Comparison of ENCODE assay signal across 14 cellular contexts in genomic region chr2:120566331-120567035, GRCh38.
DNase-seq lines count a peak whose midpoint lies in the region; ATAC-seq and TF ChIP-seq lines count a peak whose summit lies in the region.
"Had no signal": no experiment of that assay in that cellular context is flagged by ENCODE, and none has a peak within 500 bp of the region (broad histone marks: within the 10 kb centered on the region; RNA-seq: fewer than 3 reads in every experiment).

No MANE protein-coding gene starts in this region.

- TF ChIP-seq CTCF in IMR-90 (conservative IDR thresholded peaks at IDR 0.05; ENCODE audit: low read depth, low read length), result no peak
- no peak for TF ChIP-seq CTCF in chondrocyte (IDR thresholded peaks at IDR 0.05)
- no peak for TF ChIP-seq CTCF in smooth muscle cell (IDR thresholded peaks at IDR 0.05; ENCODE audit: borderline replicate concordance, insufficient read depth, poor library complexity, severe bottlenecking)

- H4K5ac ChIP-seq in IMR-90 (ENCODE audit: low read depth, low read length), result no peak overlapping the region

- no peaks in the 10 kb centered on the region for H3F3A ChIP-seq in smooth muscle cell (ENCODE audit: low read depth)

- H3K27me3 Mint-ChIP-seq in chondrocyte (ENCODE audit: low read depth), result peaks cover 13% of the 10 kb centered on the region
- peaks cover 4% of the 10 kb centered on the region for H3K27me3 Mint-ChIP-seq in activated T-helper 17 cell treated with anti-CD3 and anti-CD28 coated beads, Interleukin-2, amount 50 U/mL, for 72 hours
- H3K27me3 Mint-ChIP-seq: activated naive CD8-positive, alpha-beta T cell treated with anti-CD3 and anti-CD28 coated beads for 36 hours; CD4-positive, CD25-positive, alpha-beta regulatory T cell had no signal

- no peaks in the 10 kb centered on the region for H3K36me3 Mint-ChIP-seq in chondrocyte (ENCODE audit: low read depth)
- H3K36me3 Mint-ChIP-seq in activated T-helper 17 cell treated with anti-CD3 and anti-CD28 coated beads, Interleukin-2, amount 50 U/mL, for 72 hours (ENCODE audit: low read depth), result no peaks in the 10 kb centered on the region
- H3K36me3 Mint-ChIP-seq: activated naive CD8-positive, alpha-beta T cell treated with anti-CD3 and anti-CD28 coated beads for 36 hours; CD4-positive, CD25-positive, alpha-beta regulatory T cell had no signal

- H3K9me3 Mint-ChIP-seq in chondrocyte (ENCODE audit: low read depth), result no peaks in the 10 kb centered on the region
- H3K9me3 Mint-ChIP-seq in activated T-helper 17 cell treated with anti-CD3 and anti-CD28 coated beads, Interleukin-2, amount 50 U/mL, for 72 hours, result no peaks in the 10 kb centered on the region
- H3K9me3 Mint-ChIP-seq: activated naive CD8-positive, alpha-beta T cell treated with anti-CD3 and anti-CD28 coated beads for 36 hours; CD4-positive, CD25-positive, alpha-beta regulatory T cell had no signal

- H3K9me1 ChIP-seq in IMR-90 (ENCODE audit: insufficient read depth, low read length), result peaks cover 18% of the 10 kb centered on the region; the same call in 1 of the 2 replicates

- TF ChIP-seq RAD21 in IMR-90 (IDR thresholded peaks at IDR 0.05; ENCODE audit: low read length), result no peak

- POLR2A ChIA-PET in IMR-90 (lab: Charles Lee; ENCODE audit: unreplicated experiment), result interaction anchor here (0.6 kb wide), 1 partner anchor 783 kb away, joined by 6 read pairs; no protein-coding TSS in a partner anchor

- peak overlapping the region; percentile 93 for H3K27ac Mint-ChIP-seq in chondrocyte (ENCODE audit: unreplicated experiment)
- H3K27ac Mint-ChIP-seq in activated T-helper 17 cell treated with anti-CD3 and anti-CD28 coated beads, Interleukin-2, amount 50 U/mL, for 72 hours, result no peak overlapping the region
- H3K27ac Mint-ChIP-seq: activated naive CD8-positive, alpha-beta T cell treated with anti-CD3 and anti-CD28 coated beads for 36 hours; CD4-positive, CD25-positive, alpha-beta regulatory T cell had no signal

- H2BK15ac ChIP-seq in IMR-90 (ENCODE audit: low read depth, low read length), result no peak overlapping the region; the same call in 2 of the 3 replicates

- H3K56ac ChIP-seq in IMR-90 (ENCODE audit: extremely low read depth, insufficient read depth, low read length), result no peak overlapping the region

- peak overlapping the region; percentile 68 for H3K4ac ChIP-seq in IMR-90 (ENCODE audit: low read depth, low read length)

- H3K4me2 ChIP-seq in IMR-90 (ENCODE audit: low read depth, low read length) (peak overlapping the region; percentile 36; the same call in 1 of the 2 replicates), smooth muscle cell (no peak overlapping the region)

- H3K4me3 ChIP-seq in IMR-90 (ENCODE audit: insufficient read depth, low read depth, low read length) (no peak overlapping the region), skeletal muscle tissue (ENCODE audit: low read length in 3 of 3) (peak overlapping the region in 1 of 3 donors; percentile 49), smooth muscle cell (no peak overlapping the region)

- H3K79me1 ChIP-seq in IMR-90 (ENCODE audit: low read depth in 1 of 2, low read length in 2 of 2), result no peaks in the 10 kb centered on the region

- peak overlapping the region; percentile 80; the same call in 1 of the 2 replicates for H2BK20ac ChIP-seq in IMR-90 (ENCODE audit: low read depth, low read length)

- peak overlapping the region; percentile 64 for H2AK5ac ChIP-seq in IMR-90 (ENCODE audit: low read depth, low read length)

- no peaks in the 10 kb centered on the region for H3K79me2 ChIP-seq in smooth muscle cell (ENCODE audit: low read depth)

- dilution Hi-C loops in IMR-90 (cut with HindIII; ENCODE audit: low sequenced_read_pairs, unreplicated experiment), result no loop called here

- H2AK9ac ChIP-seq in IMR-90 (replicated peaks; ENCODE audit: low read depth, low read length, poor library complexity), result peak overlapping the region; percentile 58

- H3K9ac ChIP-seq in IMR-90 (ENCODE audit: low read depth, low read length), result no peak overlapping the region
- H3K9ac ChIP-seq in skeletal muscle tissue (ENCODE audit: low read depth in 1 of 3, low read length in 3 of 3), result peak overlapping the region in 2 of 3 donors; percentile 17 to 25
- no peak overlapping the region for H3K9ac ChIP-seq in smooth muscle cell (ENCODE audit: low read depth)

- no peak overlapping the region; the same call in 1 of the 2 replicates for H3K23ac ChIP-seq in IMR-90 (ENCODE audit: low read depth, low read length)

- WGBS in IMR-90 (ENCODE audit: extremely low coverage in 2 of 2, insufficient read length in 1 of 2), 2 experiments, result 60% methylated on average over 6 of the region's 21 CpGs; no CpG with 5 or more reads in 1 of the 2 experiments
- WGBS in smooth muscle cell (ENCODE audit: low lambda C conversion rate), result 88% methylated on average over 21 of the region's 21 CpGs

- BruUV-seq in IMR-90 (replicated peaks; lab: Mats Ljungman, UMichigan), result no TSS peak

- ATAC-seq in IMR-90 (ENCODE audit: low read depth), result peak; percentile 79
- no peak for ATAC-seq in activated T-helper 17 cell treated with anti-CD3 and anti-CD28 coated beads, Interleukin-2, amount 50 U/mL, for 72 hours (replicated peaks)
- ATAC-seq in HG03378 (IDR thresholded peaks at IDR 0.05; ENCODE audit: unreplicated experiment), result no peak
- ATAC-seq: left colon had no signal

- H2BK120ac ChIP-seq in IMR-90 (ENCODE audit: low read depth, low read length), result peak overlapping the region; percentile 64

- intact Hi-C loops in IMR-90 (cut with micrococcal nuclease), result no loop called here

- H3K27ac ChIP-seq in IMR-90 (ENCODE audit: insufficient read depth, low read length) (no peak overlapping the region), skeletal muscle tissue (ENCODE audit: low read depth, low read length) (peak overlapping the region; percentile 1), smooth muscle cell (ENCODE audit: low read depth) (no peak overlapping the region)
- H3K27ac ChIP-seq: neutrophil had no signal

- TF ChIP-seq POLR2A in IMR-90 (IDR thresholded peaks at IDR 0.05; ENCODE audit: low read depth, low read length), result no peak

- CTCF ChIA-PET in IMR-90 (lab: Yijun Ruan, JAX), result no interaction called here

- no peaks in the 10 kb centered on the region for H4K20me1 ChIP-seq in IMR-90 (ENCODE audit: insufficient read depth, low read length)
- H4K20me1 ChIP-seq in smooth muscle cell (ENCODE audit: low read depth), result no peaks in the 10 kb centered on the region

- peak overlapping the region; percentile 28 for H2BK5ac ChIP-seq in IMR-90 (ENCODE audit: low read depth, low read length, poor library complexity, severe bottlenecking)

- H3K18ac ChIP-seq in IMR-90 (ENCODE audit: low read depth, low read length), result no peak overlapping the region

- DNase-seq in IMR-90, result peak; percentile 67
- peak; percentile 57 for DNase-seq in chondrocyte (ENCODE audit: low spot score)
- DNase-seq in hepatic stellate cell (ENCODE audit: low spot score), result peak; percentile 99
- no peak for DNase-seq in smooth muscle cell (lab: John Stamatoyannopoulos, UW; ENCODE audit: unreplicated experiment)
- no peak for DNase-seq in 8988T
- DNase-seq: activated naive CD8-positive, alpha-beta T cell treated with anti-CD3 and anti-CD28 coated beads for 36 hours; CD4-positive, CD25-positive, alpha-beta regulatory T cell; left colon; NCI-H146; T1000 had no signal

- H3K36me3 ChIP-seq in IMR-90 (ENCODE audit: control insufficient read depth, insufficient read depth, low read length) (no peaks in the 10 kb centered on the region), skeletal muscle tissue (ENCODE audit: control insufficient read depth in 3 of 3, insufficient read depth in 3 of 3, low read length in 3 of 3) (no peaks in the 10 kb centered on the region), smooth muscle cell (ENCODE audit: low read depth) (no peaks in the 10 kb centered on the region)
- H3K36me3 ChIP-seq: neutrophil had no signal

- peaks cover 42% of the 10 kb centered on the region for H3K4me1 Mint-ChIP-seq in chondrocyte (ENCODE audit: low read depth)
- H3K4me1 Mint-ChIP-seq in activated T-helper 17 cell treated with anti-CD3 and anti-CD28 coated beads, Interleukin-2, amount 50 U/mL, for 72 hours, result no peaks in the 10 kb centered on the region
- H3K4me1 Mint-ChIP-seq: activated naive CD8-positive, alpha-beta T cell treated with anti-CD3 and anti-CD28 coated beads for 36 hours; CD4-positive, CD25-positive, alpha-beta regulatory T cell had no signal

- H3K14ac ChIP-seq in IMR-90 (replicated peaks; ENCODE audit: low read depth, low read length), result peak overlapping the region; percentile 45; the same call in 1 of the 2 replicates

- H4K8ac ChIP-seq in IMR-90 (ENCODE audit: low read depth in 2 of 2, low read length in 2 of 2), result peak overlapping the region in 1 of 2 experiments; percentile 5; a peak in 1 of 4 replicates

- H4K91ac ChIP-seq in IMR-90 (ENCODE audit: insufficient read depth, low read depth, low read length), result peak overlapping the region; percentile 64; the same call in 1 of the 2 replicates

- H3K27me3 ChIP-seq in IMR-90 (ENCODE audit: control insufficient read depth, insufficient read depth, low read length) (peaks cover 3% of the 10 kb centered on the region; the same call in 1 of the 2 replicates), skeletal muscle tissue (ENCODE audit: control insufficient read depth in 3 of 3, insufficient read depth in 3 of 3, low read length in 3 of 3) (peaks cover 0 to 3% (median 0%) of the 10 kb centered on the region in 3 donors), smooth muscle cell (ENCODE audit: low read depth) (peaks cover 6% of the 10 kb centered on the region)
- H3K27me3 ChIP-seq: neutrophil had no signal

- H2AFZ ChIP-seq in IMR-90 (replicated peaks; ENCODE audit: low read length, poor library complexity) (peak overlapping the region; percentile 64), smooth muscle cell (ENCODE audit: low read depth) (no peak overlapping the region)

- H3K9me3 ChIP-seq in IMR-90 (ENCODE audit: control insufficient read depth, insufficient read depth, low read length), result no peaks in the 10 kb centered on the region
- no peaks in the 10 kb centered on the region for H3K9me3 ChIP-seq in skeletal muscle tissue (ENCODE audit: control insufficient read depth in 3 of 3, low read length in 3 of 3)
- H3K9me3 ChIP-seq in smooth muscle cell (replicated peaks; ENCODE audit: low read depth), result no peaks in the 10 kb centered on the region
- H3K9me3 ChIP-seq: neutrophil had no signal

- peaks cover 9% of the 10 kb centered on the region; the same call in 1 of the 2 replicates for H3K4me1 ChIP-seq in IMR-90 (ENCODE audit: control insufficient read depth, insufficient read depth, low read length)
- H3K4me1 ChIP-seq in skeletal muscle tissue (ENCODE audit: control insufficient read depth in 3 of 3, insufficient read depth in 3 of 3, low read length in 3 of 3), result peaks cover 17 to 23% (median 22%) of the 10 kb centered on the region in 3 donors
- H3K4me1 ChIP-seq in smooth muscle cell (ENCODE audit: low read depth), result peaks cover 5% of the 10 kb centered on the region

- H3K4me3 Mint-ChIP-seq in chondrocyte (ENCODE audit: unreplicated experiment), result no peak overlapping the region
- no peak overlapping the region for H3K4me3 Mint-ChIP-seq in activated T-helper 17 cell treated with anti-CD3 and anti-CD28 coated beads, Interleukin-2, amount 50 U/mL, for 72 hours
- H3K4me3 Mint-ChIP-seq: activated naive CD8-positive, alpha-beta T cell treated with anti-CD3 and anti-CD28 coated beads for 36 hours; CD4-positive, CD25-positive, alpha-beta regulatory T cell had no signal

- in situ Hi-C loops in IMR-90 (cut with MboI; ENCODE audit: low sequenced_read_pairs), result no loop called here

TF ChIP-seq in IMR-90, 13 proteins besides CTCF, POLR2A, EP300 and RAD21:
- TF ChIP-seq CHD1 (IDR thresholded peaks at IDR 0.05; ENCODE audit: low read depth, low read length), result no peak

Comparison
In these comparisons a context has a peak if more than half of its experiments do, and no peak if none do; other contexts are left out.
1. DNase-seq: peak in IMR-90 (single experiment), chondrocyte (single experiment) and hepatic stellate cell (single experiment); none in smooth muscle cell (single experiment) and 8988T (single experiment).
2. H3K9ac ChIP-seq: peak in skeletal muscle tissue (2 of 3); none in IMR-90 (single experiment) and smooth muscle cell (single experiment).